In genomic region chr1:94044290-94044790, GRCh38 we compare ENCODE assay signal across 1 cellular context.
TF ChIP-seq lines count a peak whose summit lies in the region.

No MANE protein-coding gene starts in this region.

TF ChIP-seq in IMR-90, 13 proteins besides CTCF, POLR2A, EP300 and RAD21:
- TF ChIP-seq ELK1 (IDR thresholded peaks at IDR 0.05; ENCODE audit: borderline replicate concordance, low read depth, low read length) (no peak), CEBPB (IDR thresholded peaks at IDR 0.05; ENCODE audit: low read depth, low read length) (no peak), MAFK (IDR thresholded peaks at IDR 0.05; ENCODE audit: low read depth, low read length) (no peak), NFE2L2 (IDR thresholded peaks at IDR 0.05; ENCODE audit: low read depth, low read length) (no peak)
